Comparison of ENCODE assay signal across 11 cellular contexts in the genomic region with DNA sequence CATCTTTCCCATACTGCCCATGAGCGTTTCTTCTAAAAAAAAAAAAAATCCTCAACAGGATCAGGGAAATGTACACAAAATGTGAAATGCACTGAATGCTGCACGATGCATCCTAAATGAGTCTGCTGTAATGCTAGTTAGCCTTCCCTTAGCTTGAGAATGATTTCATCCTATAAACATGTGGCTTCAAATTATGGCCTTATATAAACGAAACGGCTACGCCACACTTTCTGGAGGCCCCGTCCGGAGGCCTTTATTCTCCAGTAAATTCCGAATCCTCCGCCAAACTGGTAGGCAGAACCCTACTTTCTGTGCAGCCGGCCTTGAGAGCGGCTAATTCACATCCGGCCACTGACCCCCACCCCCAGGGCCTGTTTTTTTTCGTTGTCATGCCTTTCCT. TPM values are rescaled to one million over a fixed set of nuclear protein-coding genes. Genes with fewer than 3 reads are reported as not detected.
DNase-seq lines count a peak whose midpoint lies in the region; ATAC-seq and TF ChIP-seq lines count a peak whose summit lies in the region.
"Had no signal": no experiment of that assay in that cellular context is flagged by ENCODE, and none has a peak within 500 bp of the region (broad histone marks: within the 10 kb centered on the region; RNA-seq: fewer than 3 reads in every experiment).

No MANE protein-coding gene starts in this region.

- H3K4me1 ChIP-seq in adipocyte (ENCODE audit: control insufficient read depth, insufficient read depth, low read length): peaks cover 16% of the 10 kb centered on the region
- H3K4me1 ChIP-seq in gastroesophageal sphincter: peaks cover 0 to 83% (median 15%) of the 10 kb centered on the region in 3 donors

- peak overlapping the region; percentile 21 for H3K9ac ChIP-seq in adipocyte (ENCODE audit: low read length)

- no peaks in the 10 kb centered on the region for H3K9me3 Mint-ChIP-seq in stimulated activated memory B cell treated with anti-CD40 and anti-IgM and Interleukin-4, amounts not matched to agents 10 μg/mL and 1 μg/mL and 100 μg/mL, for 72 hours

- H3K4me3 ChIP-seq in adipocyte (ENCODE audit: low read length): no peak overlapping the region
- H3K4me3 ChIP-seq in gastroesophageal sphincter: no peak overlapping the region
- H3K4me3 ChIP-seq: lung had no signal

- TF ChIP-seq CTCF in gastroesophageal sphincter (IDR thresholded peaks at IDR 0.05): no peak

- no peak for TF ChIP-seq EP300 in gastroesophageal sphincter (IDR thresholded peaks at IDR 0.05)

- peak overlapping the region; percentile 68 to 85 (median 74) for H3K27ac ChIP-seq in gastroesophageal sphincter

- H3K9me3 ChIP-seq in adipocyte (ENCODE audit: control insufficient read depth, low read length) (no peaks in the 10 kb centered on the region), gastroesophageal sphincter (no peaks in the 10 kb centered on the region)

- DNase-seq in EL (peak; percentile 92), adipocyte (ENCODE audit: low read depth) (peak; percentile 84), activated gamma-delta T cell treated with Interleukin-2 at 50 U/mL for 16 hours (no peak), NCI-H2081 treated with DMSO at 0.1 percent for 48 hours (lab: John Stamatoyannopoulos, UW) (no peak)
- no peak for DNase-seq in activated CD8-positive, alpha-beta memory T cell treated with anti-CD3 and anti-CD28 coated beads, Interleukin-2, amount 50 U/mL, for 48 hours
- DNase-seq: activated T-cell treated with anti-CD3 and anti-CD28 coated beads, Interleukin-2, amount 50 U/mL, for 1 hour; DND-41 had no signal

- H3K4me3 Mint-ChIP-seq in stimulated activated memory B cell treated with anti-CD40 and anti-IgM and Interleukin-4, amounts not matched to agents 10 μg/mL and 1 μg/mL and 100 μg/mL, for 72 hours: no peak overlapping the region

- peaks cover 46% of the 10 kb centered on the region for H3K36me3 Mint-ChIP-seq in stimulated activated memory B cell treated with anti-CD40 and anti-IgM and Interleukin-4, amounts not matched to agents 10 μg/mL and 1 μg/mL and 100 μg/mL, for 72 hours

- H3K27ac Mint-ChIP-seq in stimulated activated memory B cell treated with anti-CD40 and anti-IgM and Interleukin-4, amounts not matched to agents 10 μg/mL and 1 μg/mL and 100 μg/mL, for 72 hours: peak overlapping the region; percentile 80

- H3K4me1 Mint-ChIP-seq in stimulated activated memory B cell treated with anti-CD40 and anti-IgM and Interleukin-4, amounts not matched to agents 10 μg/mL and 1 μg/mL and 100 μg/mL, for 72 hours: peaks cover 72% of the 10 kb centered on the region

- ATAC-seq in gastroesophageal sphincter (peak; percentile 64), HG03571 (IDR thresholded peaks at IDR 0.05; ENCODE audit: unreplicated experiment) (no peak)
- no peak for ATAC-seq in stimulated activated memory B cell treated with anti-CD40 and anti-IgM and Interleukin-4, amounts not matched to agents 10 μg/mL and 1 μg/mL and 100 μg/mL, for 72 hours

- H3K27me3 ChIP-seq in adipocyte (replicated peaks; ENCODE audit: control insufficient read depth, insufficient read depth, low read length) (no peaks in the 10 kb centered on the region), gastroesophageal sphincter (no peaks in the 10 kb centered on the region)

- 14 to 28% methylated on average over 12 to 13 of the region's 13 CpGs for WGBS in gastroesophageal sphincter (ENCODE audit: low coverage in 1 of 2), 2 donors

- TF ChIP-seq POLR2A in gastroesophageal sphincter (IDR thresholded peaks at IDR 0.05): no peak

- H3K36me3 ChIP-seq in adipocyte (ENCODE audit: control insufficient read depth, insufficient read depth, low read length, severe bottlenecking) (peaks cover 2% of the 10 kb centered on the region), gastroesophageal sphincter (peaks cover 0 to 7% of the 10 kb centered on the region in 2 donors)

- no peaks in the 10 kb centered on the region for H3K27me3 Mint-ChIP-seq in stimulated activated memory B cell treated with anti-CD40 and anti-IgM and Interleukin-4, amounts not matched to agents 10 μg/mL and 1 μg/mL and 100 μg/mL, for 72 hours

RNA-seq across cellular contexts. Expression of gene MYO9B, which starts 13.7 kb away (rescaled TPM):
- 10 to 100 TPM; 38.1 to 77.7 (median 66.2) TPM for total RNA-seq in gastroesophageal sphincter

RNA-seq across cellular contexts. Expression of gene HAUS8, which starts 14.0 kb away (rescaled TPM):
- total RNA-seq in gastroesophageal sphincter: 1 to 10 TPM; 3.2 to 6.4 (median 5.5) TPM

Comparison
In these comparisons a context has a peak if more than half of its experiments do, and no peak if none do; other contexts are left out.
1. DNase-seq: peak in EL (single experiment) and adipocyte (single experiment); none in activated gamma-delta T cell treated with Interleukin-2 at 50 U/mL for 16 hours (single experiment), activated CD8-positive, alpha-beta memory T cell treated with anti-CD3 and anti-CD28 coated beads, Interleukin-2, amount 50 U/mL, for 48 hours (single experiment) and NCI-H2081 treated with DMSO at 0.1 percent for 48 hours (single experiment).